Comparison of ENCODE assay signal across 2 cellular contexts in genomic region chr12:79333144-79333543, GRCh38.
TF ChIP-seq lines count a peak whose summit lies in the region.

No MANE protein-coding gene starts in this region.

TF ChIP-seq in GM23338, 12 proteins besides CTCF, POLR2A, EP300 and RAD21 (continued from another document):
- TF ChIP-seq ETS1 (IDR thresholded peaks at IDR 0.05): no peak
- TF ChIP-seq JUNB (IDR thresholded peaks at IDR 0.05; ENCODE audit: unreplicated experiment): no peak
- TF ChIP-seq POLR2AphosphoS5 (IDR thresholded peaks at IDR 0.05; ENCODE audit: low read depth): no peak
- TF ChIP-seq ZNF114 (CRISPR knock-in tag; IDR thresholded peaks at IDR 0.05): no peak
- TF ChIP-seq EZH2 (IDR thresholded peaks at IDR 0.05; ENCODE audit: low read depth, unreplicated experiment): no peak
- no peak for TF ChIP-seq STAT1 (IDR thresholded peaks at IDR 0.05; ENCODE audit: unreplicated experiment)
- TF ChIP-seq ZNF331 (CRISPR knock-in tag; IDR thresholded peaks at IDR 0.05; ENCODE audit: low read depth): no peak
- TF ChIP-seq ZNF462 (CRISPR knock-in tag; IDR thresholded peaks at IDR 0.05): no peak

TF ChIP-seq in IMR-90, 13 proteins besides CTCF, POLR2A, EP300 and RAD21 (continued from another document):
- no peak for TF ChIP-seq ELK1 (IDR thresholded peaks at IDR 0.05; ENCODE audit: borderline replicate concordance, low read depth, low read length)
- no peak for TF ChIP-seq CHD1 (IDR thresholded peaks at IDR 0.05; ENCODE audit: low read depth, low read length)
- TF ChIP-seq MAZ (IDR thresholded peaks at IDR 0.05; ENCODE audit: borderline replicate concordance, low read depth, low read length): no peak
- TF ChIP-seq FOS (IDR thresholded peaks at IDR 0.05; ENCODE audit: low read depth, low read length): no peak
- no peak for TF ChIP-seq MAFK (IDR thresholded peaks at IDR 0.05; ENCODE audit: low read depth, low read length)
- TF ChIP-seq USF2 (IDR thresholded peaks at IDR 0.05; ENCODE audit: low read depth, low read length): no peak
- no peak for TF ChIP-seq MXI1 (IDR thresholded peaks at IDR 0.05; ENCODE audit: borderline replicate concordance, low read depth, low read length)
TF ChIP-seq in IMR-90: peak in this region for 0.
